29 cellular contexts compared by ENCODE assay signal in genomic region chr1:242086093-242086492, GRCh38.
"Had no signal": no experiment of that assay in that cellular context is flagged by ENCODE, and none has a peak within 500 bp of the region (broad histone marks: within the 10 kb centered on the region; RNA-seq: fewer than 3 reads in every experiment).

No MANE protein-coding gene starts in this region.

- H3K27me3 Mint-ChIP-seq: activated CD4-positive, alpha-beta memory T cell treated with anti-CD3 and anti-CD28 coated beads, Interleukin-2, amount 10 ng/mL, durations not matched to agents 7 days and 5 days had no signal

- H3K27me3 ChIP-seq: hepatocyte, sigmoid colon, upper lobe of left lung had no signal

- H3K27ac ChIP-seq: gastroesophageal sphincter, hepatocyte, left ventricle myocardium inferior, parathyroid adenoma, psoas muscle, sigmoid colon, upper lobe of left lung, WERI-Rb-1 had no signal

- H3K9me3 ChIP-seq: gastroesophageal sphincter, left ventricle myocardium inferior, psoas muscle, sigmoid colon, upper lobe of left lung had no signal

- H3K36me3 Mint-ChIP-seq: stimulated activated effector memory CD8-positive, alpha-beta T cell treated with anti-CD3 and anti-CD28 coated beads, Interleukin-12 subunit alpha, Interleukin-12 subunit beta, amount 100 ng/mL, for 72 hours had no signal

- H3K4me1 ChIP-seq: gastroesophageal sphincter, left ventricle myocardium inferior, parathyroid adenoma, psoas muscle, sigmoid colon, upper lobe of left lung had no signal

- H3K9ac ChIP-seq: parathyroid adenoma had no signal

- H3K4me3 ChIP-seq: gastroesophageal sphincter, hepatocyte, left ventricle myocardium inferior, lung, psoas muscle, sigmoid colon, upper lobe of left lung had no signal

- H3K36me3 ChIP-seq: gastroesophageal sphincter, left ventricle myocardium inferior, sigmoid colon, upper lobe of left lung, WERI-Rb-1 had no signal

- DNase-seq: activated CD4-positive, alpha-beta memory T cell treated with anti-CD3 and anti-CD28 coated beads, Interleukin-2, amount 10 ng/mL, durations not matched to agents 7 days and 5 days; activated CD4-positive, alpha-beta T cell treated with anti-CD3 and anti-CD28 coated beads, Interleukin-2, amount 10 ng/mL, durations not matched to agents 7 days and 5 days; activated CD4-positive, CD25-positive, alpha-beta regulatory T cell treated with anti-CD3 and anti-CD28 coated beads, Interleukin-2, amount 50 U/mL, for 72 hours; activated gamma-delta T cell treated with Interleukin-2 at 50 U/mL for 16 hours; activated naive CD4-positive, alpha-beta T cell treated with anti-CD3 and anti-CD28 coated beads, Interleukin-2, amount 50 U/mL, for 16 hours; activated T-cell treated with anti-CD3 and anti-CD28 coated beads, Interleukin-2, amount 50 U/mL, for 4 hours; amygdala; caudate nucleus; cortex of kidney; effector memory CD8-positive, alpha-beta T cell; erythroblast; left ventricle myocardium inferior; naive B cell; occipital lobe; psoas muscle; sigmoid colon; small intestine; stimulated activated CD4-positive, alpha-beta T cell treated with anti-CD3 and anti-CD28 coated beads, Interleukin-4, amount 100 ng/mL, for 24 hours; T-helper 9 cell; upper lobe of left lung; WERI-Rb-1 had no signal

- H3K9me3 Mint-ChIP-seq: activated CD4-positive, alpha-beta memory T cell treated with anti-CD3 and anti-CD28 coated beads, Interleukin-2, amount 10 ng/mL, durations not matched to agents 7 days and 5 days; activated CD4-positive, alpha-beta T cell treated with anti-CD3 and anti-CD28 coated beads, Interleukin-2, amount 10 ng/mL, durations not matched to agents 7 days and 5 days; activated T-cell treated with anti-CD3 and anti-CD28 coated beads, Interleukin-2, amount 50 U/mL, for 4 hours; activated T-helper 17 cell treated with anti-CD3 and anti-CD28 coated beads, Interleukin-2, amount 50 U/mL, for 72 hours; effector memory CD8-positive, alpha-beta T cell; naive B cell; stimulated activated effector memory CD8-positive, alpha-beta T cell treated with anti-CD3 and anti-CD28 coated beads, Interleukin-12 subunit alpha, Interleukin-12 subunit beta, amount 100 ng/mL, for 72 hours; stimulated activated naive CD8-positive, alpha-beta T cell treated with anti-CD3 and anti-CD28 coated beads, Interleukin-15, Interleukin-2, amounts not matched to agents 100 ng/mL and 50 ng/mL, for 24 hours; T-helper 1 cell treated with Interleukin-12 subunit alpha and Interleukin-12 subunit beta and Interleukin-4 antibody, amounts not matched to agents 30 μg/mL and 1 μg/mL, for 36 hours had no signal

- H3K4me1 Mint-ChIP-seq: activated CD4-positive, alpha-beta memory T cell treated with anti-CD3 and anti-CD28 coated beads, Interleukin-2, amount 10 ng/mL, durations not matched to agents 7 days and 5 days; activated CD4-positive, alpha-beta T cell treated with anti-CD3 and anti-CD28 coated beads, Interleukin-2, amount 10 ng/mL, durations not matched to agents 7 days and 5 days; activated T-helper 17 cell treated with anti-CD3 and anti-CD28 coated beads, Interleukin-2, amount 50 U/mL, for 72 hours; naive B cell; stimulated activated effector memory CD8-positive, alpha-beta T cell treated with anti-CD3 and anti-CD28 coated beads, Interleukin-12 subunit alpha, Interleukin-12 subunit beta, amount 100 ng/mL, for 72 hours had no signal

- H3K4me3 Mint-ChIP-seq: activated CD4-positive, alpha-beta memory T cell treated with anti-CD3 and anti-CD28 coated beads, Interleukin-2, amount 10 ng/mL, durations not matched to agents 7 days and 5 days; activated CD4-positive, alpha-beta T cell treated with anti-CD3 and anti-CD28 coated beads, Interleukin-2, amount 10 ng/mL, durations not matched to agents 7 days and 5 days; activated T-cell treated with anti-CD3 and anti-CD28 coated beads, Interleukin-2, amount 50 U/mL, for 4 hours; activated T-helper 17 cell treated with anti-CD3 and anti-CD28 coated beads, Interleukin-2, amount 50 U/mL, for 72 hours; effector memory CD8-positive, alpha-beta T cell; naive B cell; stimulated activated effector memory CD8-positive, alpha-beta T cell treated with anti-CD3 and anti-CD28 coated beads, Interleukin-12 subunit alpha, Interleukin-12 subunit beta, amount 100 ng/mL, for 72 hours; stimulated activated naive CD8-positive, alpha-beta T cell treated with anti-CD3 and anti-CD28 coated beads, Interleukin-15, Interleukin-2, amounts not matched to agents 100 ng/mL and 50 ng/mL, for 24 hours; T-helper 1 cell treated with Interleukin-12 subunit alpha and Interleukin-12 subunit beta and Interleukin-4 antibody, amounts not matched to agents 30 μg/mL and 1 μg/mL, for 36 hours had no signal

- H3K27ac Mint-ChIP-seq: activated CD4-positive, alpha-beta memory T cell treated with anti-CD3 and anti-CD28 coated beads, Interleukin-2, amount 10 ng/mL, durations not matched to agents 7 days and 5 days; activated CD4-positive, alpha-beta T cell treated with anti-CD3 and anti-CD28 coated beads, Interleukin-2, amount 10 ng/mL, durations not matched to agents 7 days and 5 days; activated T-helper 17 cell treated with anti-CD3 and anti-CD28 coated beads, Interleukin-2, amount 50 U/mL, for 72 hours; effector memory CD8-positive, alpha-beta T cell; naive B cell; stimulated activated effector memory CD8-positive, alpha-beta T cell treated with anti-CD3 and anti-CD28 coated beads, Interleukin-12 subunit alpha, Interleukin-12 subunit beta, amount 100 ng/mL, for 72 hours; stimulated activated naive CD8-positive, alpha-beta T cell treated with anti-CD3 and anti-CD28 coated beads, Interleukin-15, Interleukin-2, amounts not matched to agents 100 ng/mL and 50 ng/mL, for 24 hours; T-helper 1 cell treated with Interleukin-12 subunit alpha and Interleukin-12 subunit beta and Interleukin-4 antibody, amounts not matched to agents 30 μg/mL and 1 μg/mL, for 36 hours had no signal

- ATAC-seq: activated T-cell treated with anti-CD3 and anti-CD28 coated beads, Interleukin-2, amount 50 U/mL, for 4 hours; activated T-helper 17 cell treated with anti-CD3 and anti-CD28 coated beads, Interleukin-2, amount 50 U/mL, for 72 hours; effector memory CD8-positive, alpha-beta T cell; gastroesophageal sphincter; psoas muscle; stimulated activated effector memory CD8-positive, alpha-beta T cell treated with anti-CD3 and anti-CD28 coated beads, Interleukin-12 subunit alpha, Interleukin-12 subunit beta, amount 100 ng/mL, for 72 hours had no signal
